Comparison of ENCODE assay signal across 1 cellular context in the genomic region with DNA sequence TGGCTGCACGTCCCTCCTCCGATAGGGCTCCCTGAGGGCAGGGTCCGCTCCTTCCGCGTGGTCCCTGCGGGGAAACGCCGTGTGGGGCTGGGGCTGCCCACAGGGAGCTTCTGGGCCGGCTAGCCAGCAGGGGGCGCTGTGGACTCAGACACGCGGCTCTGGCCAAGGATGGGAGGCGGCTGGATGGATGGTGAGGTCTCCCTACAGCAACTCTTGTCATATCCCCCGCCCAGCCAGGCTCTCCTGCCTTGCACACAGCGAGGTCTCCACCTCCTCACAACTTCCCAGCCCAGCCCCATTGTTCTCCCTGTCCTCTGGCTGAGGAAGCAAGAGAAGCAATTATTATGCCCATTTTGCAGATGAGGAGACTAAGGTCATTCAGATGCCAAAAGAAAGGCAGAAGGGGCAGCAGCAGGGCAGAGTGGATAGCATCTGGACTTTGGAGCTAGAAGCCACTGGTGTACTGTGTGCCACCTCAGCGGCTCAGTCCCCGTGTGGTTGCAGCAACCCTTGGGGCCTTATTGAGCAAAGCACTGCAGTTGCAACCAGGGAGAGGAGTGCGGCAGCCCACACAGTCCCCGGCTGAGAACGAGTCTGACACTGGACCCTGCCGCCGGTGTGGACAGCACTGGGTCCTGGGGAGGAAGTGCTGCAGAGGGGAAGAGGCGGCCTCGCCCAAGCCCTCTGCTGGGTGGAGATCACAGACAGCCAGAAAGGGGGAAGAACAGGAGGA.
TF ChIP-seq lines count a peak whose summit lies in the region.

No MANE protein-coding gene starts in this region.

TF ChIP-seq in HepG2, 621 proteins besides CTCF, POLR2A, EP300 and RAD21 (continued from another document and continues in another):
- TF ChIP-seq, protein P1, sequence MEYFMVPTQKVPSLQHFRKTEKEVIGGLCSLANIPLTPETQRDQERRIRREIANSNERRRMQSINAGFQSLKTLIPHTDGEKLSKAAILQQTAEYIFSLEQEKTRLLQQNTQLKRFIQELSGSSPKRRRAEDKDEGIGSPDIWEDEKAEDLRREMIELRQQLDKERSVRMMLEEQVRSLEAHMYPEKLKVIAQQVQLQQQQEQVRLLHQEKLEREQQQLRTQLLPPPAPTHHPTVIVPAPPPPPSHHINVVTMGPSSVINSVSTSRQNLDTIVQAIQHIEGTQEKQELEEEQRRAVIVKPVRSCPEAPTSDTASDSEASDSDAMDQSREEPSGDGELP (IDR thresholded peaks at IDR 0.05; ENCODE audit: borderline replicate concordance, low read depth), result no peak; the same call in 1 of the 2 replicates
- TF ChIP-seq HNF4A (CRISPR knock-in tag; IDR thresholded peaks at IDR 0.05), result peak; percentile 30
- TF ChIP-seq, protein P2, sequence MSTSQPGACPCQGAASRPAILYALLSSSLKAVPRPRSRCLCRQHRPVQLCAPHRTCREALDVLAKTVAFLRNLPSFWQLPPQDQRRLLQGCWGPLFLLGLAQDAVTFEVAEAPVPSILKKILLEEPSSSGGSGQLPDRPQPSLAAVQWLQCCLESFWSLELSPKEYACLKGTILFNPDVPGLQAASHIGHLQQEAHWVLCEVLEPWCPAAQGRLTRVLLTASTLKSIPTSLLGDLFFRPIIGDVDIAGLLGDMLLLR (CRISPR knock-in tag; IDR thresholded peaks at IDR 0.05), result no peak
- no peak for TF ChIP-seq ZNF780A (CRISPR knock-in tag; IDR thresholded peaks at IDR 0.05)
- no peak for TF ChIP-seq KAT2B (IDR thresholded peaks at IDR 0.05; ENCODE audit: borderline replicate concordance, low read depth, low read length)
- TF ChIP-seq, protein P3, sequence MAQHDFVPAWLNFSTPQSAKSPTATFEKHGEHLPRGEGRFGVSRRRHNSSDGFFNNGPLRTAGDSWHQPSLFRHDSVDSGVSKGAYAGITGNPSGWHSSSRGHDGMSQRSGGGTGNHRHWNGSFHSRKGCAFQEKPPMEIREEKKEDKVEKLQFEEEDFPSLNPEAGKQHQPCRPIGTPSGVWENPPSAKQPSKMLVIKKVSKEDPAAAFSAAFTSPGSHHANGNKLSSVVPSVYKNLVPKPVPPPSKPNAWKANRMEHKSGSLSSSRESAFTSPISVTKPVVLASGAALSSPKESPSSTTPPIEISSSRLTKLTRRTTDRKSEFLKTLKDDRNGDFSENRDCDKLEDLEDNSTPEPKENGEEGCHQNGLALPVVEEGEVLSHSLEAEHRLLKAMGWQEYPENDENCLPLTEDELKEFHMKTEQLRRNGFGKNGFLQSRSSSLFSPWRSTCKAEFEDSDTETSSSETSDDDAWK (CRISPR knock-in tag; IDR thresholded peaks at IDR 0.05), result no peak
- TF ChIP-seq ZNF34 (CRISPR knock-in tag; IDR thresholded peaks at IDR 0.05; ENCODE audit: borderline replicate concordance), result no peak
- TF ChIP-seq ZSCAN21 (CRISPR knock-in tag; IDR thresholded peaks at IDR 0.05; ENCODE audit: borderline replicate concordance), result 0 out of 2 replicates have a peak, but pooled peaks have one; percentile 80
- no peak for TF ChIP-seq NFATC3 (CRISPR knock-in tag; IDR thresholded peaks at IDR 0.05)
- TF ChIP-seq RXRB (CRISPR knock-in tag; IDR thresholded peaks at IDR 0.05; ENCODE audit: borderline replicate concordance), result no peak
- no peak for TF ChIP-seq ZNF652 (CRISPR knock-in tag; IDR thresholded peaks at IDR 0.05; ENCODE audit: borderline replicate concordance, low read depth)
- no peak for TF ChIP-seq ZFP36L2 (CRISPR knock-in tag; IDR thresholded peaks at IDR 0.05)
- TF ChIP-seq MEIS2 (CRISPR knock-in tag; IDR thresholded peaks at IDR 0.05), result no peak
- no peak for TF ChIP-seq ATF1 (CRISPR knock-in tag; IDR thresholded peaks at IDR 0.05)
- TF ChIP-seq, protein P4, sequence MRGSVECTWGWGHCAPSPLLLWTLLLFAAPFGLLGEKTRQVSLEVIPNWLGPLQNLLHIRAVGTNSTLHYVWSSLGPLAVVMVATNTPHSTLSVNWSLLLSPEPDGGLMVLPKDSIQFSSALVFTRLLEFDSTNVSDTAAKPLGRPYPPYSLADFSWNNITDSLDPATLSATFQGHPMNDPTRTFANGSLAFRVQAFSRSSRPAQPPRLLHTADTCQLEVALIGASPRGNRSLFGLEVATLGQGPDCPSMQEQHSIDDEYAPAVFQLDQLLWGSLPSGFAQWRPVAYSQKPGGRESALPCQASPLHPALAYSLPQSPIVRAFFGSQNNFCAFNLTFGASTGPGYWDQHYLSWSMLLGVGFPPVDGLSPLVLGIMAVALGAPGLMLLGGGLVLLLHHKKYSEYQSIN (CRISPR knock-in tag; IDR thresholded peaks at IDR 0.05; ENCODE audit: borderline replicate concordance), result no peak
- no peak for TF ChIP-seq ZNF20 (CRISPR knock-in tag; IDR thresholded peaks at IDR 0.05)
- TF ChIP-seq, protein P5, sequence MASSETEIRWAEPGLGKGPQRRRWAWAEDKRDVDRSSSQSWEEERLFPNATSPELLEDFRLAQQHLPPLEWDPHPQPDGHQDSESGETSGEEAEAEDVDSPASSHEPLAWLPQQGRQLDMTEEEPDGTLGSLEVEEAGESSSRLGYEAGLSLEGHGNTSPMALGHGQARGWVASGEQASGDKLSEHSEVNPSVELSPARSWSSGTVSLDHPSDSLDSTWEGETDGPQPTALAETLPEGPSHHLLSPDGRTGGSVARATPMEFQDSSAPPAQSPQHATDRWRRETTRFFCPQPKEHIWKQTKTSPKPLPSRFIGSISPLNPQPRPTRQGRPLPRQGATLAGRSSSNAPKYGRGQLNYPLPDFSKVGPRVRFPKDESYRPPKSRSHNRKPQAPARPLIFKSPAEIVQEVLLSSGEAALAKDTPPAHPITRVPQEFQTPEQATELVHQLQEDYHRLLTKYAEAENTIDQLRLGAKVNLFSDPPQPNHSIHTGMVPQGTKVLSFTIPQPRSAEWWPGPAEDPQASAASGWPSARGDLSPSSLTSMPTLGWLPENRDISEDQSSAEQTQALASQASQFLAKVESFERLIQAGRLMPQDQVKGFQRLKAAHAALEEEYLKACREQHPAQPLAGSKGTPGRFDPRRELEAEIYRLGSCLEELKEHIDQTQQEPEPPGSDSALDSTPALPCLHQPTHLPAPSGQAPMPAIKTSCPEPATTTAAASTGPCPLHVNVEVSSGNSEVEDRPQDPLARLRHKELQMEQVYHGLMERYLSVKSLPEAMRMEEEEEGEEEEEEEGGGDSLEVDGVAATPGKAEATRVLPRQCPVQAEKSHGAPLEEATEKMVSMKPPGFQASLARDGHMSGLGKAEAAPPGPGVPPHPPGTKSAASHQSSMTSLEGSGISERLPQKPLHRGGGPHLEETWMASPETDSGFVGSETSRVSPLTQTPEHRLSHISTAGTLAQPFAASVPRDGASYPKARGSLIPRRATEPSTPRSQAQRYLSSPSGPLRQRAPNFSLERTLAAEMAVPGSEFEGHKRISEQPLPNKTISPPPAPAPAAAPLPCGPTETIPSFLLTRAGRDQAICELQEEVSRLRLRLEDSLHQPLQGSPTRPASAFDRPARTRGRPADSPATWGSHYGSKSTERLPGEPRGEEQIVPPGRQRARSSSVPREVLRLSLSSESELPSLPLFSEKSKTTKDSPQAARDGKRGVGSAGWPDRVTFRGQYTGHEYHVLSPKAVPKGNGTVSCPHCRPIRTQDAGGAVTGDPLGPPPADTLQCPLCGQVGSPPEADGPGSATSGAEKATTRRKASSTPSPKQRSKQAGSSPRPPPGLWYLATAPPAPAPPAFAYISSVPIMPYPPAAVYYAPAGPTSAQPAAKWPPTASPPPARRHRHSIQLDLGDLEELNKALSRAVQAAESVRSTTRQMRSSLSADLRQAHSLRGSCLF (CRISPR knock-in tag; IDR thresholded peaks at IDR 0.05; ENCODE audit: borderline replicate concordance), result no peak
- no peak for TF ChIP-seq SYNCRIP (IDR thresholded peaks at IDR 0.05; ENCODE audit: insufficient read depth, low read depth, low read length)
- TF ChIP-seq ZBTB3 (CRISPR knock-in tag; IDR thresholded peaks at IDR 0.05; ENCODE audit: borderline replicate concordance, low read depth), result no peak
- no peak for TF ChIP-seq ZNF746 (CRISPR knock-in tag; IDR thresholded peaks at IDR 0.05)
- no peak for TF ChIP-seq SP2 (CRISPR knock-in tag; IDR thresholded peaks at IDR 0.05)
- TF ChIP-seq, protein P6, sequence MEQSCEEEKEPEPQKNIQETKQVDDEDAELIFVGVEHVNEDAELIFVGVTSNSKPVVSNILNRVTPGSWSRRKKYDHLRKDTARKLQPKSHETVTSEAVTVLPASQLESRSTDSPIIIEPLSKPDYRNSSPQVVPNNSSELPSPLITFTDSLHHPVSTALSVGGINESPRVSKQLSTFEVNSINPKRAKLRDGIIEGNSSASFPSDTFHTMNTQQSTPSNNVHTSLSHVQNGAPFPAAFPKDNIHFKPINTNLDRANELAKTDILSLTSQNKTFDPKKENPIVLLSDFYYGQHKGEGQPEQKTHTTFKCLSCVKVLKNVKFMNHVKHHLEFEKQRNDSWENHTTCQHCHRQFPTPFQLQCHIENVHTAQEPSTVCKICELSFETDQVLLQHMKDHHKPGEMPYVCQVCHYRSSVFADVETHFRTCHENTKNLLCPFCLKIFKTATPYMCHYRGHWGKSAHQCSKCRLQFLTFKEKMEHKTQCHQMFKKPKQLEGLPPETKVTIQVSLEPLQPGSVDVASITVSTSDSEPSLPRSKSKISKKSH (CRISPR knock-in tag; IDR thresholded peaks at IDR 0.05; ENCODE audit: borderline replicate concordance), result peak; percentile 30; the same call in 1 of the 2 replicates
- TF ChIP-seq ZMYM2 (CRISPR knock-in tag; IDR thresholded peaks at IDR 0.05), result peak; percentile 96
- no peak for TF ChIP-seq ZNF441 (CRISPR knock-in tag; IDR thresholded peaks at IDR 0.05; ENCODE audit: borderline replicate concordance)
- TF ChIP-seq JUND (CRISPR knock-in tag; IDR thresholded peaks at IDR 0.05), result no peak
- no peak for TF ChIP-seq SATB2 (CRISPR knock-in tag; IDR thresholded peaks at IDR 0.05)
- no peak for TF ChIP-seq SRSF9 (IDR thresholded peaks at IDR 0.05; ENCODE audit: borderline replicate concordance, insufficient read depth, low read depth, low read length, poor library complexity, severe bottlenecking)
- no peak; the same call in 1 of the 2 replicates for TF ChIP-seq ZNF558 (CRISPR knock-in tag; IDR thresholded peaks at IDR 0.05; ENCODE audit: borderline replicate concordance)
- TF ChIP-seq, protein P7, sequence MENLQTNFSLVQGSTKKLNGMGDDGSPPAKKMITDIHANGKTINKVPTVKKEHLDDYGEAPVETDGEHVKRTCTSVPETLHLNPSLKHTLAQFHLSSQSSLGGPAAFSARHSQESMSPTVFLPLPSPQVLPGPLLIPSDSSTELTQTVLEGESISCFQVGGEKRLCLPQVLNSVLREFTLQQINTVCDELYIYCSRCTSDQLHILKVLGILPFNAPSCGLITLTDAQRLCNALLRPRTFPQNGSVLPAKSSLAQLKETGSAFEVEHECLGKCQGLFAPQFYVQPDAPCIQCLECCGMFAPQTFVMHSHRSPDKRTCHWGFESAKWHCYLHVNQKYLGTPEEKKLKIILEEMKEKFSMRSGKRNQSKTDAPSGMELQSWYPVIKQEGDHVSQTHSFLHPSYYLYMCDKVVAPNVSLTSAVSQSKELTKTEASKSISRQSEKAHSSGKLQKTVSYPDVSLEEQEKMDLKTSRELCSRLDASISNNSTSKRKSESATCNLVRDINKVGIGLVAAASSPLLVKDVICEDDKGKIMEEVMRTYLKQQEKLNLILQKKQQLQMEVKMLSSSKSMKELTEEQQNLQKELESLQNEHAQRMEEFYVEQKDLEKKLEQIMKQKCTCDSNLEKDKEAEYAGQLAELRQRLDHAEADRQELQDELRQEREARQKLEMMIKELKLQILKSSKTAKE (CRISPR knock-in tag; IDR thresholded peaks at IDR 0.05; ENCODE audit: borderline replicate concordance), result 0 out of 2 replicates have a peak, but pooled peaks have one; percentile 47
- TF ChIP-seq KDM3A (CRISPR knock-in tag; IDR thresholded peaks at IDR 0.05; ENCODE audit: low read depth), result no peak
- no peak for TF ChIP-seq NR3C1 (CRISPR knock-in tag; IDR thresholded peaks at IDR 0.05)
- TF ChIP-seq PCBP1 (IDR thresholded peaks at IDR 0.05; ENCODE audit: borderline replicate concordance, low read depth, low read length), result no peak
- TF ChIP-seq U2AF1 (optimal IDR thresholded peaks at IDR 0.05; ENCODE audit: low read depth, low read length), result no peak
- TF ChIP-seq TBL1XR1 (IDR thresholded peaks at IDR 0.05; ENCODE audit: borderline replicate concordance, low read length, partially characterized antibody), result no peak
- TF ChIP-seq, protein P8, sequence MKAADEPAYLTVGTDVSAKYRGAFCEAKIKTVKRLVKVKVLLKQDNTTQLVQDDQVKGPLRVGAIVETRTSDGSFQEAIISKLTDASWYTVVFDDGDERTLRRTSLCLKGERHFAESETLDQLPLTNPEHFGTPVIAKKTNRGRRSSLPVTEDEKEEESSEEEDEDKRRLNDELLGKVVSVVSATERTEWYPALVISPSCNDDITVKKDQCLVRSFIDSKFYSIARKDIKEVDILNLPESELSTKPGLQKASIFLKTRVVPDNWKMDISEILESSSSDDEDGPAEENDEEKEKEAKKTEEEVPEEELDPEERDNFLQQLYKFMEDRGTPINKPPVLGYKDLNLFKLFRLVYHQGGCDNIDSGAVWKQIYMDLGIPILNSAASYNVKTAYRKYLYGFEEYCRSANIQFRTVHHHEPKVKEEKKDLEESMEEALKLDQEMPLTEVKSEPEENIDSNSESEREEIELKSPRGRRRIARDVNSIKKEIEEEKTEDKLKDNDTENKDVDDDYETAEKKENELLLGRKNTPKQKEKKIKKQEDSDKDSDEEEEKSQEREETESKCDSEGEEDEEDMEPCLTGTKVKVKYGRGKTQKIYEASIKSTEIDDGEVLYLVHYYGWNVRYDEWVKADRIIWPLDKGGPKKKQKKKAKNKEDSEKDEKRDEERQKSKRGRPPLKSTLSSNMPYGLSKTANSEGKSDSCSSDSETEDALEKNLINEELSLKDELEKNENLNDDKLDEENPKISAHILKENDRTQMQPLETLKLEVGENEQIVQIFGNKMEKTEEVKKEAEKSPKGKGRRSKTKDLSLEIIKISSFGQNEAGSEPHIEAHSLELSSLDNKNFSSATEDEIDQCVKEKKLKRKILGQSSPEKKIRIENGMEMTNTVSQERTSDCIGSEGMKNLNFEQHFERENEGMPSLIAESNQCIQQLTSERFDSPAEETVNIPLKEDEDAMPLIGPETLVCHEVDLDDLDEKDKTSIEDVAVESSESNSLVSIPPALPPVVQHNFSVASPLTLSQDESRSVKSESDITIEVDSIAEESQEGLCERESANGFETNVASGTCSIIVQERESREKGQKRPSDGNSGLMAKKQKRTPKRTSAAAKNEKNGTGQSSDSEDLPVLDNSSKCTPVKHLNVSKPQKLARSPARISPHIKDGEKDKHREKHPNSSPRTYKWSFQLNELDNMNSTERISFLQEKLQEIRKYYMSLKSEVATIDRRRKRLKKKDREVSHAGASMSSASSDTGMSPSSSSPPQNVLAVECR (CRISPR knock-in tag; IDR thresholded peaks at IDR 0.05; ENCODE audit: borderline replicate concordance), result peak; percentile 48; the same call in 1 of the 2 replicates
- TF ChIP-seq, protein P9, sequence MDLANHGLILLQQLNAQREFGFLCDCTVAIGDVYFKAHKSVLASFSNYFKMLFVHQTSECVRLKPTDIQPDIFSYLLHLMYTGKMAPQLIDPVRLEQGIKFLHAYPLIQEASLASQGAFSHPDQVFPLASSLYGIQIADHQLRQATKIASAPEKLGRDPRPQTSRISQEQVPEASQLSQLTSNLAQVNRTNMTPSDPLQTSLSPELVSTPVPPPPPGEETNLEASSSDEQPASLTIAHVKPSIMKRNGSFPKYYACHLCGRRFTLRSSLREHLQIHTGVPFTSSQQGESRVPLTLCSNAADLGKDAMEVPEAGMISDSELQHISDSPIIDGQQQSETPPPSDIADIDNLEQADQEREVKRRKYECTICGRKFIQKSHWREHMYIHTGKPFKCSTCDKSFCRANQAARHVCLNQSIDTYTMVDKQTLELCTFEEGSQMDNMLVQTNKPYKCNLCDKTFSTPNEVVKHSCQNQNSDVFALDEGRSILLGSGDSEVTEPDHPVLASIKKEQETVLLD (CRISPR knock-in tag; IDR thresholded peaks at IDR 0.05; ENCODE audit: low read depth), result no peak
- no peak for TF ChIP-seq ZNF232 (CRISPR knock-in tag; IDR thresholded peaks at IDR 0.05; ENCODE audit: borderline replicate concordance)
- TF ChIP-seq FIP1L1 (IDR thresholded peaks at IDR 0.05; ENCODE audit: borderline replicate concordance, insufficient read depth, low read depth, low read length), result no peak
